Comparison of ENCODE assay signal across 10 cellular contexts in the genomic region with DNA sequence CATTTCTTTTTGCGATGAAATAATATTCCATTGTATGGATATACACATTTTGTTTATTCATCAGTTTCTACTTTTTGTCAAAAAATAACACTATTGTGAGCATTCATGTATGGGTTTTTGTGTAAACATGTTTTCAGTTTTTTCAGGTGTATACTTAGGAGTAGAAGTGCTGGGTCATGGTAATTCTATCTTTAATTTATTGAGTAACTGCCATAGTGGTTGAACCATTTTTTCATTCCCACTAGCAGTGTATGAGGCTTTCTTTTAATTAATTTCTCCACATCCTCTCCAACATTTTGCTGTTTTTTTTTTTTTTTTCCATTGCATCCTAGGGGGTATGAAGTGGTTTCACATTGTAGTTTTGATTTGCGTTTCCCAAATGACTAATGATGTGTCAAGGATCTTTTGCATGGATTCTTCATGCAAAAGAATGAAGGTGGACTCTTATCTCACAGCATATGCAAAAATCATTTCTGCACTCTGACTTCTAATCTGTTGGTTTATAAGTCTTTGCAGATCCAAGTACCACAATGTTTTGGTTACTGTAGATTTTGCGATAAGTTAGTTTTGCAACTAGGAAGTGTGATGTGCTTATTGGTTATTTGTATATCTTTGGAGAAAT. TPM values are rescaled to one million over a fixed set of nuclear protein-coding genes. Genes with fewer than 3 reads are reported as not detected.
DNase-seq lines count a peak whose midpoint lies in the region; FAIRE-seq and TF ChIP-seq lines count a peak whose summit lies in the region.
"Had no signal": no experiment of that assay in that cellular context is flagged by ENCODE, and none has a peak within 500 bp of the region (broad histone marks: within the 10 kb centered on the region; RNA-seq: fewer than 3 reads in every experiment).

No MANE protein-coding gene starts in this region.

- no peak for TF ChIP-seq CTCF in LNCaP clone FGC (IDR thresholded peaks at IDR 0.05; ENCODE audit: control insufficient read depth, extremely low read depth, insufficient read depth)
- TF ChIP-seq CTCF in D721Med (IDR thresholded peaks at IDR 0.05; ENCODE audit: insufficient read depth, missing control alignments): no peak

- FAIRE-seq in GM12892 (lab: Jason Lieb, UNC): peak; percentile 50
- no peak for FAIRE-seq in D721Med (lab: Jason Lieb, UNC)

- DNase-seq in GM12892 (ENCODE audit: insufficient read length): no peak
- DNase-seq in LNCaP clone FGC (ENCODE audit: low read depth): peak; percentile 37
- peak; percentile 59 for DNase-seq in amniotic epithelial cell (ENCODE audit: low read depth)
- DNase-seq in kidney tubule cell (ENCODE audit: low spot score): peak; percentile 72
- no peak for DNase-seq in NCI-H69 (lab: John Stamatoyannopoulos, UW)
- DNase-seq in activated CD8-positive, alpha-beta memory T cell treated with anti-CD3 and anti-CD28 coated beads, Interleukin-2, amount 50 U/mL, for 4 hours: no peak
- DNase-seq in D721Med (ENCODE audit: insufficient read length, low spot score): no peak
- DNase-seq: activated CD4-positive, alpha-beta T cell treated with anti-CD3 and anti-CD28 coated beads, Interleukin-2, amount 50 U/mL, for 48 hours; left cardiac atrium had no signal

- no peak overlapping the region for H3K4me3 ChIP-seq in LNCaP clone FGC (ENCODE audit: low read depth, low read length)
- H3K4me3 ChIP-seq: smooth muscle cell had no signal

- TF ChIP-seq POLR2A in GM12892 (IDR thresholded peaks at IDR 0.05; ENCODE audit: low read depth, low read length): no peak

RNA-seq across cellular contexts. Expression of gene ATP2C1, which starts 12.6 kb away (rescaled TPM):
- polyA plus RNA-seq in GM12892 (2012; ENCODE audit: missing spikeins): 64.7 TPM

Comparison
In these comparisons a context has a peak if more than half of its experiments do, and no peak if none do; other contexts are left out.
1. DNase-seq: peak in LNCaP clone FGC (single experiment), amniotic epithelial cell (single experiment) and kidney tubule cell (single experiment); none in GM12892 (single experiment), NCI-H69 (single experiment), activated CD8-positive, alpha-beta memory T cell treated with anti-CD3 and anti-CD28 coated beads, Interleukin-2, amount 50 U/mL, for 4 hours (single experiment) and D721Med (single experiment).